ENCODE assay signal across 28 cellular contexts in genomic region chr6:159602370-159603185, GRCh38.
DNase-seq lines count a peak whose midpoint lies in the region; ATAC-seq and TF ChIP-seq lines count a peak whose summit lies in the region.
"Had no signal": no experiment of that assay in that cellular context is flagged by ENCODE, and none has a peak within 500 bp of the region (broad histone marks: within the 10 kb centered on the region; RNA-seq: fewer than 3 reads in every experiment).

No MANE protein-coding gene starts in this region.

- DNase-seq in ELF-1 (ENCODE audit: low read depth, low spot score) = peak; percentile 51
- DNase-seq in astrocyte of the cerebellum (ENCODE audit: low read depth) = peak; percentile 72
- DNase-seq in iris pigment epithelial cell (ENCODE audit: low read depth) = peak; percentile 20
- peak in 1 of 2 donors; percentile 55 for DNase-seq in upper lobe of left lung
- DNase-seq in DMS53 treated with DMSO at 0.1 percent for 48 hours (lab: John Stamatoyannopoulos, UW; ENCODE audit: unreplicated experiment) = no peak
- no peak for DNase-seq in midbrain (lab: John Stamatoyannopoulos, UW)
- no peak for DNase-seq in adrenal gland
- DNase-seq: activated CD4-positive, alpha-beta memory T cell treated with anti-CD3 and anti-CD28 coated beads for 36 hours; activated CD8-positive, alpha-beta memory T cell treated with anti-CD3 and anti-CD28 coated beads, Interleukin-2, amount 50 U/mL, for 48 hours; activated naive CD4-positive, alpha-beta T cell treated with anti-CD3 and anti-CD28 coated beads for 36 hours; amniotic stem cell; cortex of kidney; effector memory CD8-positive, alpha-beta T cell; erythroblast; foreskin melanocyte; HCEC 1CT; heart left ventricle; Karpas-422; naive thymus-derived CD4-positive, alpha-beta T cell; NCI-H1436; nucleus accumbens; SHP77; sigmoid colon; stimulated activated CD4-positive, alpha-beta T cell treated with anti-CD3 and anti-CD28 coated beads, Interleukin-4, amount 100 ng/mL, for 1 hour; trophoblast cell had no signal

- TF ChIP-seq CTCF in astrocyte of the cerebellum (IDR thresholded peaks at IDR 0.05; ENCODE audit: low read depth, low read length, missing control alignments) (no peak), upper lobe of left lung (IDR thresholded peaks at IDR 0.05) (no peak), adrenal gland (IDR thresholded peaks at IDR 0.05) (no peak)

- H3K27ac ChIP-seq in upper lobe of left lung (no peak overlapping the region), adrenal gland (no peak overlapping the region)
- H3K27ac ChIP-seq: heart left ventricle, prostate gland, sigmoid colon had no signal

- H3K9me3 ChIP-seq in upper lobe of left lung = no peaks in the 10 kb centered on the region
- no peaks in the 10 kb centered on the region for H3K9me3 ChIP-seq in adrenal gland (replicated peaks in 1 of 3)
- H3K9me3 ChIP-seq: prostate gland, sigmoid colon had no signal

- H3K27me3 ChIP-seq in upper lobe of left lung (no peaks in the 10 kb centered on the region), adrenal gland (no peaks in the 10 kb centered on the region)
- H3K27me3 ChIP-seq: heart left ventricle, sigmoid colon had no signal

- no peaks in the 10 kb centered on the region for H3K4me1 ChIP-seq in upper lobe of left lung
- H3K4me1 ChIP-seq in adrenal gland (replicated peaks in 1 of 2) = no peaks in the 10 kb centered on the region
- H3K4me1 ChIP-seq: heart left ventricle, prostate gland, sigmoid colon had no signal

- H3K36me3 ChIP-seq in upper lobe of left lung = no peaks in the 10 kb centered on the region
- H3K36me3 ChIP-seq in adrenal gland (replicated peaks in 1 of 2) = no peaks in the 10 kb centered on the region
- H3K36me3 ChIP-seq: heart left ventricle, prostate gland, sigmoid colon had no signal

- in situ Hi-C loops in astrocyte of the cerebellum (cut with HindIII; ENCODE audit: low sequenced_read_pairs) = no loop called here

- TF ChIP-seq POLR2A in upper lobe of left lung (IDR thresholded peaks at IDR 0.05) (no peak), adrenal gland (IDR thresholded peaks at IDR 0.05) (no peak)

- intact Hi-C loops in adrenal gland (cut with DNase I) = no loop called here

- WGBS in upper lobe of left lung, 2 donors = 74 to 82% methylated on average over 21 to 32 of the region's 32 CpGs
- 68 to 90% (median 76%) methylated on average over 28 to 32 of the region's 32 CpGs for WGBS in adrenal gland, 4 donors

- no peak overlapping the region for H3K4me3 ChIP-seq in astrocyte of the cerebellum (ENCODE audit: low read depth, low read length)
- H3K4me3 ChIP-seq in upper lobe of left lung = no peak overlapping the region
- H3K4me3 ChIP-seq in adrenal gland = no peak overlapping the region
- H3K4me3 ChIP-seq: heart left ventricle, prostate gland, sigmoid colon had no signal

- ATAC-seq in upper lobe of left lung (ENCODE audit: low FRiP score in 2 of 2) = peak; percentile 27 to 38
- ATAC-seq: activated CD4-positive, CD25-positive, alpha-beta regulatory T cell treated with anti-CD3 and anti-CD28 coated beads, Interleukin-2, amount 50 U/mL, for 24 hours; effector memory CD8-positive, alpha-beta T cell; naive thymus-derived CD4-positive, alpha-beta T cell; Panc1 had no signal

- TF ChIP-seq EP300 in upper lobe of left lung (IDR thresholded peaks at IDR 0.05) = no peak

Comparison
In these comparisons a context has a peak if more than half of its experiments do, and no peak if none do; other contexts are left out.
1. DNase-seq: peak in ELF-1 (single experiment), astrocyte of the cerebellum (single experiment) and iris pigment epithelial cell (single experiment); none in DMS53 treated with DMSO at 0.1 percent for 48 hours (single experiment), midbrain (single experiment) and adrenal gland (0 of 7).